Comparison of ENCODE assay signal across 1 cellular context in the genomic region with DNA sequence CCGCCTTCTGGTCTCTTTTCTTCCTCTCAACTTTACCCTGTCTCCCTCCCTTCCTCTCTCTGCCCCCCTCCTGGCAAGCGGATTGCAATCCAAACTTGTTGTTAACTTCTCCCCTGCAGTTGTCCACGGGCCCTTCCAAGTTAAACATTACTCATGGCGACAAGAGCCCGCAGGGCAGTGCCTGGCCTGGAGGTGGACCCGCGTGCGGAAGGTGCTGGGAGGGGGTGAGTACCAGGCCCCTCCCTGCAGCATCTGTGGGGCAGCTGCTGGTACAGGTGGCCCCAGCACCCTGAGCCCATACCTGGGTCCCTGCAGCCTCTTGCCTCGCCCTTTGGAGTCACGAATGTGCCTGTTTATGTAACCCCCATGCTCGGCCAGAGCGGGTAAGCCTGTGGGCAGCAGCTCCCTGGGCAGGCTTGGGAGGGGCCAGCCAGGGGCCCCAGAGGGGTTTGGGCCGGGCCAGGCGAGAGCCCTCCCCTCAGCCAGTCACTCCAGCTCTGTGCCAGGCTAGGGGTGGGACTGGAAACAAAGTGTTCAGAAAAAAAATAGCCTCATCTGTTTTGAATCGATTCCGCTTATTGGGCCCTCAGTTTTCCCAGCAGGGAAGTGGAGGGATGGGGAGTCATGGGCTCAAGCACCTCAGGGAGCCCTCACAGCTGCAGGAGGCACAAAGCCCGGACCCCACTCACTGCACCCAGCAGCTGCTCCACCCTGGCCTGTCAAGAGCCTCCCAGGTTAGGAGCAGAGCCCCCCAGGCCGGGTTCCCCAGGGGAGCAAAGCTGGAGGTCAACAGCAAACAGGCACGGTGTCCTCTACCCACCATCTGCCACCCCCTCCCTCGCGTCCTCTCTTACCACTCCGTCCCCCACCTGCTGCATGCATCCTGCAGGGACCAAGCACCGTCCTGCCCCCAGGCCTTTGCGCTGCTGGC.
TF ChIP-seq lines count a peak whose summit lies in the region.

No MANE protein-coding gene starts in this region.

TF ChIP-seq in HepG2, 621 proteins besides CTCF, POLR2A, EP300 and RAD21 (continued from another document and continues in another):
- TF ChIP-seq, protein P1, sequence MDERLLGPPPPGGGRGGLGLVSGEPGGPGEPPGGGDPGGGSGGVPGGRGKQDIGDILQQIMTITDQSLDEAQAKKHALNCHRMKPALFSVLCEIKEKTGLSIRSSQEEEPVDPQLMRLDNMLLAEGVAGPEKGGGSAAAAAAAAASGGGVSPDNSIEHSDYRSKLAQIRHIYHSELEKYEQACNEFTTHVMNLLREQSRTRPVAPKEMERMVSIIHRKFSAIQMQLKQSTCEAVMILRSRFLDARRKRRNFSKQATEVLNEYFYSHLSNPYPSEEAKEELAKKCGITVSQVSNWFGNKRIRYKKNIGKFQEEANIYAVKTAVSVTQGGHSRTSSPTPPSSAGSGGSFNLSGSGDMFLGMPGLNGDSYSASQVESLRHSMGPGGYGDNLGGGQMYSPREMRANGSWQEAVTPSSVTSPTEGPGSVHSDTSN (CRISPR knock-in tag; IDR thresholded peaks at IDR 0.05): no peak
- TF ChIP-seq U2AF2 (IDR thresholded peaks at IDR 0.05; ENCODE audit: low read depth, low read length) (no peak), MAF1 (CRISPR knock-in tag; IDR thresholded peaks at IDR 0.05; ENCODE audit: borderline replicate concordance) (no peak), PRPF4 (IDR thresholded peaks at IDR 0.05; ENCODE audit: low read depth, low read length, poor library complexity, severe bottlenecking) (no peak), HNRNPK (IDR thresholded peaks at IDR 0.05; ENCODE audit: low read depth, low read length, poor library complexity, severe bottlenecking) (no peak), ZNF101 (CRISPR knock-in tag; IDR thresholded peaks at IDR 0.05; ENCODE audit: borderline replicate concordance, low read depth) (no peak), KLF9 (CRISPR knock-in tag; IDR thresholded peaks at IDR 0.05; ENCODE audit: low read depth) (no peak), ERF (CRISPR knock-in tag; IDR thresholded peaks at IDR 0.05) (peak; percentile 78; the same call in 1 of the 2 replicates), GTF2F1 (IDR thresholded peaks at IDR 0.05; ENCODE audit: low read length) (no peak), SATB2 (CRISPR knock-in tag; IDR thresholded peaks at IDR 0.05) (no peak), MATR3 (CRISPR knock-in tag; IDR thresholded peaks at IDR 0.05) (no peak), GABPA (IDR thresholded peaks at IDR 0.05; ENCODE audit: low read depth, low read length) (no peak), GABPA (CRISPR knock-in tag; IDR thresholded peaks at IDR 0.05; ENCODE audit: low read depth) (no peak), U2AF1 (optimal IDR thresholded peaks at IDR 0.05; ENCODE audit: low read depth, low read length) (no peak), FOXO1 (CRISPR knock-in tag; IDR thresholded peaks at IDR 0.05) (no peak; the same call in 1 of the 2 replicates), ZNF263 (CRISPR knock-in tag; IDR thresholded peaks at IDR 0.05) (no peak), ZNF772 (CRISPR knock-in tag; IDR thresholded peaks at IDR 0.05) (no peak), KLF11 (CRISPR knock-in tag; IDR thresholded peaks at IDR 0.05) (no peak), ZNF17 (CRISPR knock-in tag; IDR thresholded peaks at IDR 0.05) (no peak), ZNF781 (CRISPR knock-in tag; IDR thresholded peaks at IDR 0.05; ENCODE audit: borderline replicate concordance, not compliant biosample characterization) (no peak), HIVEP1 (CRISPR knock-in tag; IDR thresholded peaks at IDR 0.05) (no peak), HNRNPLL (IDR thresholded peaks at IDR 0.05; ENCODE audit: low read depth, low read length, poor library complexity, severe bottlenecking) (peak; percentile 25), ZNF136 (CRISPR knock-in tag; IDR thresholded peaks at IDR 0.05; ENCODE audit: low read depth) (no peak), DNMT3B (CRISPR knock-in tag; conservative IDR thresholded peaks at IDR 0.05) (no peak), FOXC1 (CRISPR knock-in tag; IDR thresholded peaks at IDR 0.05; ENCODE audit: borderline replicate concordance) (no peak), ZNF615 (CRISPR knock-in tag; IDR thresholded peaks at IDR 0.05; ENCODE audit: borderline replicate concordance) (no peak), RARA (CRISPR knock-in tag; IDR thresholded peaks at IDR 0.05) (0 out of 2 replicates have a peak, but pooled peaks have one; percentile 8), ZNF264 (CRISPR knock-in tag; IDR thresholded peaks at IDR 0.05) (no peak), DR1 (CRISPR knock-in tag; IDR thresholded peaks at IDR 0.05) (no peak), ZNF790 (CRISPR knock-in tag; IDR thresholded peaks at IDR 0.05; ENCODE audit: borderline replicate concordance) (no peak), SIN3B (IDR thresholded peaks at IDR 0.05; ENCODE audit: low read length) (no peak)
- TF ChIP-seq, protein P2, sequence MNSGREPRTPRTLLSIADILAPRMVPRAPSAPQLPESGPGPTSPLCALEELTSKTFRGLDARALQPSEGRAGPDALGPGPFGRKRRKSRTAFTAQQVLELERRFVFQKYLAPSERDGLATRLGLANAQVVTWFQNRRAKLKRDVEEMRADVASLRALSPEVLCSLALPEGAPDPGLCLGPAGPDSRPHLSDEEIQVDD (CRISPR knock-in tag; IDR thresholded peaks at IDR 0.05; ENCODE audit: borderline replicate concordance): no peak
- TF ChIP-seq, protein P3, sequence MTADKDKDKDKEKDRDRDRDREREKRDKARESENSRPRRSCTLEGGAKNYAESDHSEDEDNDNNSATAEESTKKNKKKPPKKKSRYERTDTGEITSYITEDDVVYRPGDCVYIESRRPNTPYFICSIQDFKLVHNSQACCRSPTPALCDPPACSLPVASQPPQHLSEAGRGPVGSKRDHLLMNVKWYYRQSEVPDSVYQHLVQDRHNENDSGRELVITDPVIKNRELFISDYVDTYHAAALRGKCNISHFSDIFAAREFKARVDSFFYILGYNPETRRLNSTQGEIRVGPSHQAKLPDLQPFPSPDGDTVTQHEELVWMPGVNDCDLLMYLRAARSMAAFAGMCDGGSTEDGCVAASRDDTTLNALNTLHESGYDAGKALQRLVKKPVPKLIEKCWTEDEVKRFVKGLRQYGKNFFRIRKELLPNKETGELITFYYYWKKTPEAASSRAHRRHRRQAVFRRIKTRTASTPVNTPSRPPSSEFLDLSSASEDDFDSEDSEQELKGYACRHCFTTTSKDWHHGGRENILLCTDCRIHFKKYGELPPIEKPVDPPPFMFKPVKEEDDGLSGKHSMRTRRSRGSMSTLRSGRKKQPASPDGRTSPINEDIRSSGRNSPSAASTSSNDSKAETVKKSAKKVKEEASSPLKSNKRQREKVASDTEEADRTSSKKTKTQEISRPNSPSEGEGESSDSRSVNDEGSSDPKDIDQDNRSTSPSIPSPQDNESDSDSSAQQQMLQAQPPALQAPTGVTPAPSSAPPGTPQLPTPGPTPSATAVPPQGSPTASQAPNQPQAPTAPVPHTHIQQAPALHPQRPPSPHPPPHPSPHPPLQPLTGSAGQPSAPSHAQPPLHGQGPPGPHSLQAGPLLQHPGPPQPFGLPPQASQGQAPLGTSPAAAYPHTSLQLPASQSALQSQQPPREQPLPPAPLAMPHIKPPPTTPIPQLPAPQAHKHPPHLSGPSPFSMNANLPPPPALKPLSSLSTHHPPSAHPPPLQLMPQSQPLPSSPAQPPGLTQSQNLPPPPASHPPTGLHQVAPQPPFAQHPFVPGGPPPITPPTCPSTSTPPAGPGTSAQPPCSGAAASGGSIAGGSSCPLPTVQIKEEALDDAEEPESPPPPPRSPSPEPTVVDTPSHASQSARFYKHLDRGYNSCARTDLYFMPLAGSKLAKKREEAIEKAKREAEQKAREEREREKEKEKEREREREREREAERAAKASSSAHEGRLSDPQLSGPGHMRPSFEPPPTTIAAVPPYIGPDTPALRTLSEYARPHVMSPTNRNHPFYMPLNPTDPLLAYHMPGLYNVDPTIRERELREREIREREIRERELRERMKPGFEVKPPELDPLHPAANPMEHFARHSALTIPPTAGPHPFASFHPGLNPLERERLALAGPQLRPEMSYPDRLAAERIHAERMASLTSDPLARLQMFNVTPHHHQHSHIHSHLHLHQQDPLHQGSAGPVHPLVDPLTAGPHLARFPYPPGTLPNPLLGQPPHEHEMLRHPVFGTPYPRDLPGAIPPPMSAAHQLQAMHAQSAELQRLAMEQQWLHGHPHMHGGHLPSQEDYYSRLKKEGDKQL (CRISPR knock-in tag; IDR thresholded peaks at IDR 0.05; ENCODE audit: low read depth): no peak
- TF ChIP-seq, protein P4, sequence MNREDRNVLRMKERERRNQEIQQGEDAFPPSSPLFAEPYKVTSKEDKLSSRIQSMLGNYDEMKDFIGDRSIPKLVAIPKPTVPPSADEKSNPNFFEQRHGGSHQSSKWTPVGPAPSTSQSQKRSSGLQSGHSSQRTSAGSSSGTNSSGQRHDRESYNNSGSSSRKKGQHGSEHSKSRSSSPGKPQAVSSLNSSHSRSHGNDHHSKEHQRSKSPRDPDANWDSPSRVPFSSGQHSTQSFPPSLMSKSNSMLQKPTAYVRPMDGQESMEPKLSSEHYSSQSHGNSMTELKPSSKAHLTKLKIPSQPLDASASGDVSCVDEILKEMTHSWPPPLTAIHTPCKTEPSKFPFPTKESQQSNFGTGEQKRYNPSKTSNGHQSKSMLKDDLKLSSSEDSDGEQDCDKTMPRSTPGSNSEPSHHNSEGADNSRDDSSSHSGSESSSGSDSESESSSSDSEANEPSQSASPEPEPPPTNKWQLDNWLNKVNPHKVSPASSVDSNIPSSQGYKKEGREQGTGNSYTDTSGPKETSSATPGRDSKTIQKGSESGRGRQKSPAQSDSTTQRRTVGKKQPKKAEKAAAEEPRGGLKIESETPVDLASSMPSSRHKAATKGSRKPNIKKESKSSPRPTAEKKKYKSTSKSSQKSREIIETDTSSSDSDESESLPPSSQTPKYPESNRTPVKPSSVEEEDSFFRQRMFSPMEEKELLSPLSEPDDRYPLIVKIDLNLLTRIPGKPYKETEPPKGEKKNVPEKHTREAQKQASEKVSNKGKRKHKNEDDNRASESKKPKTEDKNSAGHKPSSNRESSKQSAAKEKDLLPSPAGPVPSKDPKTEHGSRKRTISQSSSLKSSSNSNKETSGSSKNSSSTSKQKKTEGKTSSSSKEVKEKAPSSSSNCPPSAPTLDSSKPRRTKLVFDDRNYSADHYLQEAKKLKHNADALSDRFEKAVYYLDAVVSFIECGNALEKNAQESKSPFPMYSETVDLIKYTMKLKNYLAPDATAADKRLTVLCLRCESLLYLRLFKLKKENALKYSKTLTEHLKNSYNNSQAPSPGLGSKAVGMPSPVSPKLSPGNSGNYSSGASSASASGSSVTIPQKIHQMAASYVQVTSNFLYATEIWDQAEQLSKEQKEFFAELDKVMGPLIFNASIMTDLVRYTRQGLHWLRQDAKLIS (CRISPR knock-in tag; IDR thresholded peaks at IDR 0.05): no peak
- TF ChIP-seq, protein P5, sequence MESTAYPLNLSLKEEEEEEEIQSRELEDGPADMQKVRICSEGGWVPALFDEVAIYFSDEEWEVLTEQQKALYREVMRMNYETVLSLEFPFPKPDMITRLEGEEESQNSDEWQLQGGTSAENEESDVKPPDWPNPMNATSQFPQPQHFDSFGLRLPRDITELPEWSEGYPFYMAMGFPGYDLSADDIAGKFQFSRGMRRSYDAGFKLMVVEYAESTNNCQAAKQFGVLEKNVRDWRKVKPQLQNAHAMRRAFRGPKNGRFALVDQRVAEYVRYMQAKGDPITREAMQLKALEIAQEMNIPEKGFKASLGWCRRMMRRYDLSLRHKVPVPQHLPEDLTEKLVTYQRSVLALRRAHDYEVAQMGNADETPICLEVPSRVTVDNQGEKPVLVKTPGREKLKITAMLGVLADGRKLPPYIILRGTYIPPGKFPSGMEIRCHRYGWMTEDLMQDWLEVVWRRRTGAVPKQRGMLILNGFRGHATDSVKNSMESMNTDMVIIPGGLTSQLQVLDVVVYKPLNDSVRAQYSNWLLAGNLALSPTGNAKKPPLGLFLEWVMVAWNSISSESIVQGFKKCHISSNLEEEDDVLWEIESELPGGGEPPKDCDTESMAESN (CRISPR knock-in tag; conservative IDR thresholded peaks at IDR 0.05): no peak
- TF ChIP-seq, protein P6, sequence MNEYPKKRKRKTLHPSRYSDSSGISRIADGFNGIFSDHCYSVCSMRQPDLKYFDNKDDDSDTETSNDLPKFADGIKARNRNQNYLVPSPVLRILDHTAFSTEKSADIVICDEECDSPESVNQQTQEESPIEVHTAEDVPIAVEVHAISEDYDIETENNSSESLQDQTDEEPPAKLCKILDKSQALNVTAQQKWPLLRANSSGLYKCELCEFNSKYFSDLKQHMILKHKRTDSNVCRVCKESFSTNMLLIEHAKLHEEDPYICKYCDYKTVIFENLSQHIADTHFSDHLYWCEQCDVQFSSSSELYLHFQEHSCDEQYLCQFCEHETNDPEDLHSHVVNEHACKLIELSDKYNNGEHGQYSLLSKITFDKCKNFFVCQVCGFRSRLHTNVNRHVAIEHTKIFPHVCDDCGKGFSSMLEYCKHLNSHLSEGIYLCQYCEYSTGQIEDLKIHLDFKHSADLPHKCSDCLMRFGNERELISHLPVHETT (CRISPR knock-in tag; conservative IDR thresholded peaks at IDR 0.05): peak; percentile 55; the same call in 1 of the 2 replicates
- TF ChIP-seq, protein P7, sequence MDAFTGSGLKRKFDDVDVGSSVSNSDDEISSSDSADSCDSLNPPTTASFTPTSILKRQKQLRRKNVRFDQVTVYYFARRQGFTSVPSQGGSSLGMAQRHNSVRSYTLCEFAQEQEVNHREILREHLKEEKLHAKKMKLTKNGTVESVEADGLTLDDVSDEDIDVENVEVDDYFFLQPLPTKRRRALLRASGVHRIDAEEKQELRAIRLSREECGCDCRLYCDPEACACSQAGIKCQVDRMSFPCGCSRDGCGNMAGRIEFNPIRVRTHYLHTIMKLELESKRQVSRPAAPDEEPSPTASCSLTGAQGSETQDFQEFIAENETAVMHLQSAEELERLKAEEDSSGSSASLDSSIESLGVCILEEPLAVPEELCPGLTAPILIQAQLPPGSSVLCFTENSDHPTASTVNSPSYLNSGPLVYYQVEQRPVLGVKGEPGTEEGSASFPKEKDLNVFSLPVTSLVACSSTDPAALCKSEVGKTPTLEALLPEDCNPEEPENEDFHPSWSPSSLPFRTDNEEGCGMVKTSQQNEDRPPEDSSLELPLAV (CRISPR knock-in tag; conservative IDR thresholded peaks at IDR 0.05; ENCODE audit: low read depth): no peak
- TF ChIP-seq, protein P8, sequence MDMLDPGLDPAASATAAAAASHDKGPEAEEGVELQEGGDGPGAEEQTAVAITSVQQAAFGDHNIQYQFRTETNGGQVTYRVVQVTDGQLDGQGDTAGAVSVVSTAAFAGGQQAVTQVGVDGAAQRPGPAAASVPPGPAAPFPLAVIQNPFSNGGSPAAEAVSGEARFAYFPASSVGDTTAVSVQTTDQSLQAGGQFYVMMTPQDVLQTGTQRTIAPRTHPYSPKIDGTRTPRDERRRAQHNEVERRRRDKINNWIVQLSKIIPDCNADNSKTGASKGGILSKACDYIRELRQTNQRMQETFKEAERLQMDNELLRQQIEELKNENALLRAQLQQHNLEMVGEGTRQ (IDR thresholded peaks at IDR 0.05; ENCODE audit: low read depth, low read length): no peak
- TF ChIP-seq, protein P8 (CRISPR knock-in tag; IDR thresholded peaks at IDR 0.05; ENCODE audit: borderline replicate concordance): no peak; the same call in 1 of the 2 replicates
- TF ChIP-seq, protein P9, sequence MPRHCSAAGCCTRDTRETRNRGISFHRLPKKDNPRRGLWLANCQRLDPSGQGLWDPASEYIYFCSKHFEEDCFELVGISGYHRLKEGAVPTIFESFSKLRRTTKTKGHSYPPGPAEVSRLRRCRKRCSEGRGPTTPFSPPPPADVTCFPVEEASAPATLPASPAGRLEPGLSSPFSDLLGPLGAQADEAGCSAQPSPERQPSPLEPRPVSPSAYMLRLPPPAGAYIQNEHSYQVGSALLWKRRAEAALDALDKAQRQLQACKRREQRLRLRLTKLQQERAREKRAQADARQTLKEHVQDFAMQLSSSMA (CRISPR knock-in tag; IDR thresholded peaks at IDR 0.05): no peak
